ENCODE assay signal across 9 cellular contexts in genomic region chr13:27969073-27969865, GRCh38. TPM values are rescaled to one million over a fixed set of nuclear protein-coding genes. Genes with fewer than 3 reads are reported as not detected.
DNase-seq lines count a peak whose midpoint lies in the region; ATAC-seq, FAIRE-seq and TF ChIP-seq lines count a peak whose summit lies in the region.
"Had no signal": no experiment of that assay in that cellular context is flagged by ENCODE, and none has a peak within 500 bp of the region (broad histone marks: within the 10 kb centered on the region; RNA-seq: fewer than 3 reads in every experiment).

Gene CDX2, minus strand, starts transcription at chr13:27969315. Its CDS starts 309 bp downstream, at chr13:27969006.

- peak within 1 kb of the TSS; percentile 37 for H3K4me2 ChIP-seq in keratinocyte (ENCODE audit: control insufficient read depth, extremely low read depth, insufficient read depth, low read depth, low read length)

- H3K9ac ChIP-seq in SK-N-MC (ENCODE audit: insufficient read length) (no peak within 1 kb of the TSS), keratinocyte (ENCODE audit: control insufficient read depth, extremely low read depth, insufficient read depth, low read length) (no peak within 1 kb of the TSS)

- no peaks in the 10 kb centered on the region for H3K79me2 ChIP-seq in keratinocyte (ENCODE audit: control insufficient read depth, insufficient read depth, low read length)

- H3K9me3 ChIP-seq in cardiac muscle cell (ENCODE audit: low read depth) (no peaks in the 10 kb centered on the region), SK-N-MC (ENCODE audit: low read depth, low read length) (no peaks in the 10 kb centered on the region), keratinocyte (ENCODE audit: control insufficient read depth, low read depth, low read length) (no peaks in the 10 kb centered on the region)

- H3K4me1 ChIP-seq in cardiac muscle cell (ENCODE audit: low read depth) (no peaks in the 10 kb centered on the region), keratinocyte (ENCODE audit: control insufficient read depth, extremely low read depth, insufficient read depth, low read length) (no peaks in the 10 kb centered on the region)

- no peaks in the 10 kb centered on the region for H3K36me3 ChIP-seq in cardiac muscle cell
- H3K36me3 ChIP-seq in SK-N-MC (ENCODE audit: insufficient read depth, low read length) = no peaks in the 10 kb centered on the region
- H3K36me3 ChIP-seq in keratinocyte (ENCODE audit: control insufficient read depth in 2 of 2, extremely low read depth in 1 of 2, insufficient read depth in 2 of 2, low read length in 2 of 2) = no peaks in the 10 kb centered on the region

- no peaks in the 10 kb centered on the region for H3K9me1 ChIP-seq in keratinocyte (ENCODE audit: control insufficient read depth, extremely low read depth, insufficient read depth, low read length)

- H3K27ac ChIP-seq in cardiac muscle cell (no peak within 1 kb of the TSS), SK-N-MC (no peak within 1 kb of the TSS), keratinocyte (ENCODE audit: control insufficient read depth, insufficient read depth, low read length) (no peak within 1 kb of the TSS)

- peak within 1 kb of the TSS; percentile 9 for H3K4me3 ChIP-seq in cardiac muscle cell
- peak within 1 kb of the TSS; percentile 53 for H3K4me3 ChIP-seq in SK-N-MC
- H3K4me3 ChIP-seq in keratinocyte (ENCODE audit: control insufficient read depth in 2 of 3, extremely low read depth in 1 of 3, insufficient read depth in 2 of 3, low read depth in 1 of 3, low read length in 3 of 3) = no peak within 1 kb of the TSS

- no peak for DNase-seq in cardiac muscle cell (ENCODE audit: low read depth in 1 of 2, low spot score in 1 of 2)
- no peak for DNase-seq in left cardiac atrium
- DNase-seq in SK-N-MC (ENCODE audit: low read depth, low spot score) = no peak
- DNase-seq in keratinocyte (ENCODE audit: low read depth, low spot score) = no peak
- peak; percentile 43 for DNase-seq in urothelium cell line (ENCODE audit: low spot score)
- no peak for DNase-seq in NCI-H69 (lab: John Stamatoyannopoulos, UW)
- DNase-seq in NCI-H2227 (lab: John Stamatoyannopoulos, UW; ENCODE audit: unreplicated experiment) = no peak
- DNase-seq in NCI-H226 = no peak

- ATAC-seq in left cardiac atrium = no peak

- H3K27me3 ChIP-seq in cardiac muscle cell = peaks cover 100% of the 10 kb centered on the region
- peaks cover 100% of the 10 kb centered on the region for H3K27me3 ChIP-seq in keratinocyte (ENCODE audit: control insufficient read depth, extremely low read depth, insufficient read depth, low read length)

- dilution Hi-C loops in keratinocyte (cut with MboI; ENCODE audit: extremely low pct_ligation_motif_present, low sequenced_read_pairs) = loop anchor here (25.0 kb wide), 1 partner anchor 132 kb away; no protein-coding TSS in a partner anchor

- H4K20me1 ChIP-seq in keratinocyte (ENCODE audit: control insufficient read depth, extremely low read depth, insufficient read depth, low read length) = no peaks in the 10 kb centered on the region

- FAIRE-seq in keratinocyte (lab: Jason Lieb, UNC) (no peak), urothelium cell line (lab: Jason Lieb, UNC) (no peak)
- FAIRE-seq: D721Med had no signal

- H2AFZ ChIP-seq in keratinocyte (ENCODE audit: control insufficient read depth, low read length) = no peak within 1 kb of the TSS

- intact Hi-C loops in left cardiac atrium (cut with DNase I) = no loop called here

- TF ChIP-seq CTCF in cardiac muscle cell (IDR thresholded peaks at IDR 0.05; ENCODE audit: low read depth, low read length) (no peak), keratinocyte (optimal IDR thresholded peaks at IDR 0.05 in 1 of 3, IDR thresholded peaks at IDR 0.05 in 1 of 3, conservative IDR thresholded peaks at IDR 0.05 in 1 of 3; ENCODE audit: extremely low read depth in 1 of 3, insufficient read depth in 2 of 3, low read length in 3 of 3) (no peak)

RNA-seq across cellular contexts. Expression of gene CDX2, which starts in this region (rescaled TPM):
- not detected in 2 replicates for total RNA-seq in cardiac muscle cell
- not detected in 2 replicates for polyA plus RNA-seq in cardiac muscle cell
- total RNA-seq in left cardiac atrium = not detected
- not detected in 3 replicates for polyA plus RNA-seq in keratinocyte
- not detected for polyA plus RNA-seq in keratinocyte (2011; ENCODE audit: low read depth)
- not detected in 2 replicates for polyA plus RNA-seq in keratinocyte (2011; cell fraction: cytosol; rRNA removed)
- not detected in 2 replicates for polyA plus RNA-seq in keratinocyte (2011; cell fraction: nucleus; rRNA removed)
- not detected in 2 replicates for polyA plus RNA-seq in keratinocyte (2012; ENCODE audit: low replicate concordance)
- polyA minus RNA-seq in keratinocyte = not detected in 3 replicates
- polyA minus RNA-seq in keratinocyte (2011; cell fraction: cytosol; rRNA and poly(A)+ RNA removed) = not detected
- not detected in 2 replicates for polyA minus RNA-seq in keratinocyte (2011; cell fraction: nucleus; rRNA and poly(A)+ RNA removed)

Comparison
In these comparisons a context has a peak if more than half of its experiments do, and no peak if none do; other contexts are left out.
1. H3K4me3 ChIP-seq: peak in cardiac muscle cell (single experiment) and SK-N-MC (single experiment); none in keratinocyte (0 of 3).